In the genomic region with DNA sequence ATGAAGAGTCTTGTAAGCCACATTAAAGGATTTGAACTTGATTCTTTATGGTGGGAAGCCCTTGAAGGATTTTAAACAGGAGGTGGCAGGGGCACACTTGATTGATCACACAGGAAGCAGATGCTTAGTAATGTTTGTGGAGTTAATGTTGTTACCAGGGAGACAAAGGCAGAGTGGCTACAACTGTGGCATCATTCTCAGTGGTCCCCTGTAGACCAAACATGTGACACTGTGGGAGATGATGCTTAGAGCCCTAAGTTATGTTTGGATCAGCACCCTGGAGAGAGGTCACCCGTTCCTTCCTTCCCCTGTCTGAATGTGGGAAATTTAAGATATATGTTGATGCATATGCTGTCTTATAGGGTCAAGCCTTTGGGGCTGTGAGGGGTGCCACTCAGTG, we compare ENCODE assay signal across 14 cellular contexts. TPM values are rescaled to one million over a fixed set of nuclear protein-coding genes. Genes with fewer than 3 reads are reported as not detected.
DNase-seq lines count a peak whose midpoint lies in the region; ATAC-seq, FAIRE-seq and TF ChIP-seq lines count a peak whose summit lies in the region.
"Had no signal": no experiment of that assay in that cellular context is flagged by ENCODE, and none has a peak within 500 bp of the region (broad histone marks: within the 10 kb centered on the region; RNA-seq: fewer than 3 reads in every experiment).

No MANE protein-coding gene starts in this region.

- H3K9me3 ChIP-seq in GM12878 (replicated peaks; ENCODE audit: control insufficient read depth, insufficient read depth, low read length) = no peaks in the 10 kb centered on the region

- H3K9me3 Mint-ChIP-seq in activated T-cell treated with anti-CD3 and anti-CD28 coated beads, Interleukin-2, amount 50 U/mL, for 24 hours = no peaks in the 10 kb centered on the region
- H3K9me3 Mint-ChIP-seq: CD14-positive monocyte had no signal

- CTCF ChIA-PET in GM12878 (lab: Yijun Ruan, JAX) = interaction anchor here (1.0 kb wide), 1 partner anchor 9 kb away, joined by 3 read pairs; no protein-coding TSS in a partner anchor

- no peaks in the 10 kb centered on the region for H3K27me3 Mint-ChIP-seq in activated T-cell treated with anti-CD3 and anti-CD28 coated beads, Interleukin-2, amount 50 U/mL, for 24 hours

- H3K79me2 ChIP-seq in GM12878 (ENCODE audit: control insufficient read depth, insufficient read depth, low read length) = peaks cover 61% of the 10 kb centered on the region

- H2AFZ ChIP-seq in GM12878 (ENCODE audit: control insufficient read depth, low read depth, low read length) = no peak overlapping the region

- no peak for TF ChIP-seq RAD21 in GM12878 (IDR thresholded peaks at IDR 0.05; ENCODE audit: insufficient read depth, low read depth, low read length)

- H3K4me2 ChIP-seq in GM12878 (ENCODE audit: control insufficient read depth, insufficient read depth) = no peak overlapping the region

- ATAC-seq in GM12878 (peak; percentile 75), HG02763 (IDR thresholded peaks at IDR 0.05; ENCODE audit: unreplicated experiment) (no peak), HG02623 (IDR thresholded peaks at IDR 0.05; ENCODE audit: unreplicated experiment) (no peak)

- no TSS peak for BruUV-seq in GM12878 (replicated peaks; lab: Mats Ljungman, UMichigan)

- RAD21 ChIA-PET in GM12878 (lab: Charles Lee; ENCODE audit: unreplicated experiment) = no interaction called here

- 4% methylated on average over 1 of the region's 1 CpG for WGBS in GM12878 (ENCODE audit: insufficient coverage, insufficient replicate concordance, low lambda C conversion rate, missing lambda C conversion rate)

- H3K4me3 ChIP-seq in GM12878 = no peak overlapping the region

- H4K20me1 ChIP-seq in GM12878 (ENCODE audit: control insufficient read depth, insufficient read depth) = peaks cover 9% of the 10 kb centered on the region

- POLR2A ChIA-PET in GM12878 (lab: Charles Lee) = no interaction called here

- TF ChIP-seq POLR2A in GM12878 (IDR thresholded peaks at IDR 0.05; ENCODE audit: low read depth, low read length) = no peak

- peaks cover 90% of the 10 kb centered on the region for H3K4me1 Mint-ChIP-seq in activated T-cell treated with anti-CD3 and anti-CD28 coated beads, Interleukin-2, amount 50 U/mL, for 24 hours (ENCODE audit: low read depth)

- no peak overlapping the region for H3K9ac ChIP-seq in GM12878 (ENCODE audit: control insufficient read depth, insufficient read depth, low read length)

- no peaks in the 10 kb centered on the region for H3K27me3 ChIP-seq in GM12878 (replicated peaks in 1 of 2; ENCODE audit: control insufficient read depth in 2 of 2, insufficient read depth in 2 of 2, low read length in 1 of 2)

- SMC1A ChIA-PET in GM12878 (lab: Charles Lee; ENCODE audit: uncharacterized antibody, unreplicated experiment) = interaction anchor here (1.3 kb wide), 1 partner anchor 34 kb away, joined by 3 read pairs; no protein-coding TSS in a partner anchor

- TF ChIP-seq EP300 in GM12878 (IDR thresholded peaks at IDR 0.05; ENCODE audit: borderline replicate concordance in 1 of 2, control insufficient read depth in 1 of 2, low read depth in 2 of 2, low read length in 2 of 2) = no peak

- no peak overlapping the region for H3K4me3 Mint-ChIP-seq in activated T-cell treated with anti-CD3 and anti-CD28 coated beads, Interleukin-2, amount 50 U/mL, for 24 hours
- H3K4me3 Mint-ChIP-seq: CD14-positive monocyte had no signal

- DNase-seq in activated T-cell treated with anti-CD3 and anti-CD28 coated beads, Interleukin-2, amount 50 U/mL, for 24 hours = no peak
- DNase-seq in activated T-cell treated with anti-CD3 and anti-CD28 coated beads for 4 hours (no peak), MV-4-11 (lab: John Stamatoyannopoulos, UW) (peak; percentile 15), GM12878 (ENCODE audit: low read depth, low spot score) (no peak), retina (peak; percentile 17), AG08395 (ENCODE audit: low spot score) (no peak)
- DNase-seq: effector CD8-positive, alpha-beta T cell; NCI-H226; stimulated activated CD4-positive, alpha-beta T cell treated with anti-CD3 and anti-CD28 coated beads, Interleukin-4, amount 100 ng/mL, for 4 hours; trophoblast cell had no signal

- in situ Hi-C loops in GM12878 (cut with MboI) = no loop called here

- no peak overlapping the region for H3K27ac ChIP-seq in GM12878 (ENCODE audit: control insufficient read depth, insufficient read depth)

- H3K4me1 ChIP-seq in GM12878 (ENCODE audit: control insufficient read depth, insufficient read depth, low read length) = peaks cover 12% of the 10 kb centered on the region

- TF ChIP-seq CTCF in GM12878 (IDR thresholded peaks at IDR 0.05 in 2 of 3, conservative IDR thresholded peaks at IDR 0.05 in 1 of 3; ENCODE audit: control insufficient read depth in 2 of 3, extremely low read depth in 1 of 3, insufficient read depth in 1 of 3, low read depth in 3 of 3, low read length in 3 of 3) = no peak

- H3K36me3 ChIP-seq in GM12878 (ENCODE audit: control insufficient read depth in 2 of 2, insufficient read depth in 2 of 2, low read length in 1 of 2) = peaks cover 3 to 10% of the 10 kb centered on the region in 2 experiments

- H3K27ac Mint-ChIP-seq in activated T-cell treated with anti-CD3 and anti-CD28 coated beads, Interleukin-2, amount 50 U/mL, for 24 hours = peak overlapping the region; percentile 31

- intact Hi-C loops in GM12878 (cut with micrococcal nuclease; ENCODE audit: unreplicated experiment) = no loop called here

- peaks cover 46% of the 10 kb centered on the region for H3K36me3 Mint-ChIP-seq in activated T-cell treated with anti-CD3 and anti-CD28 coated beads, Interleukin-2, amount 50 U/mL, for 24 hours (ENCODE audit: low read depth)

- no peak for FAIRE-seq in GM12878 (lab: Jason Lieb, UNC)
- FAIRE-seq: GM18507 had no signal

TF ChIP-seq in GM12878, 131 proteins besides CTCF, POLR2A, EP300 and RAD21 (continues in another document):
- TF ChIP-seq MXI1 (IDR thresholded peaks at IDR 0.05; ENCODE audit: low read depth, low read length) (peak; percentile 53; the same call in 1 of the 2 replicates), RUNX3 (IDR thresholded peaks at IDR 0.05; ENCODE audit: low read length) (no peak), EGR1 (IDR thresholded peaks at IDR 0.05; ENCODE audit: borderline replicate concordance in 1 of 2, low read depth in 2 of 2, low read length in 2 of 2) (no peak)
- TF ChIP-seq, protein P1, sequence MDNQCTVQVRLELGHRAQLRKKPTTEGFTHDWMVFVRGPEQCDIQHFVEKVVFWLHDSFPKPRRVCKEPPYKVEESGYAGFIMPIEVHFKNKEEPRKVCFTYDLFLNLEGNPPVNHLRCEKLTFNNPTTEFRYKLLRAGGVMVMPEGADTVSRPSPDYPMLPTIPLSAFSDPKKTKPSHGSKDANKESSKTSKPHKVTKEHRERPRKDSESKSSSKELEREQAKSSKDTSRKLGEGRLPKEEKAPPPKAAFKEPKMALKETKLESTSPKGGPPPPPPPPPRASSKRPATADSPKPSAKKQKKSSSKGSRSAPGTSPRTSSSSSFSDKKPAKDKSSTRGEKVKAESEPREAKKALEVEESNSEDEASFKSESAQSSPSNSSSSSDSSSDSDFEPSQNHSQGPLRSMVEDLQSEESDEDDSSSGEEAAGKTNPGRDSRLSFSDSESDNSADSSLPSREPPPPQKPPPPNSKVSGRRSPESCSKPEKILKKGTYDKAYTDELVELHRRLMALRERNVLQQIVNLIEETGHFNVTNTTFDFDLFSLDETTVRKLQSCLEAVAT (IDR thresholded peaks at IDR 0.05) = no peak
- TF ChIP-seq, protein P2, sequence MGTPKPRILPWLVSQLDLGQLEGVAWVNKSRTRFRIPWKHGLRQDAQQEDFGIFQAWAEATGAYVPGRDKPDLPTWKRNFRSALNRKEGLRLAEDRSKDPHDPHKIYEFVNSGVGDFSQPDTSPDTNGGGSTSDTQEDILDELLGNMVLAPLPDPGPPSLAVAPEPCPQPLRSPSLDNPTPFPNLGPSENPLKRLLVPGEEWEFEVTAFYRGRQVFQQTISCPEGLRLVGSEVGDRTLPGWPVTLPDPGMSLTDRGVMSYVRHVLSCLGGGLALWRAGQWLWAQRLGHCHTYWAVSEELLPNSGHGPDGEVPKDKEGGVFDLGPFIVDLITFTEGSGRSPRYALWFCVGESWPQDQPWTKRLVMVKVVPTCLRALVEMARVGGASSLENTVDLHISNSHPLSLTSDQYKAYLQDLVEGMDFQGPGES (IDR thresholded peaks at IDR 0.05) = no peak

RNA-seq across cellular contexts. Expression of a gene that starts 53.2 kb away (rescaled TPM):
- 19.3 and 19.8 TPM in 2 replicates for total RNA-seq in GM12878 (2013; cell fraction: nucleolus; rRNA removed)
- total RNA-seq in GM12878 (2014; rRNA removed) (78.6 and 96.7 TPM in 2 replicates), GM12878 (2014; rRNA removed; fragmentation: Illumina TruSeq; extraction: Trizol) (144 and 153 TPM in 2 replicates), GM12878 (2021) (80.2 and 84.1 TPM in 2 replicates)
- polyA plus RNA-seq in GM12878 (2011; ENCODE audit: low read depth) = 79.9 TPM
- polyA plus RNA-seq in GM12878 (2011; rRNA removed) (88.7 and 134 TPM in 2 replicates), GM12878 (2014; fragmentation: Illumina TruSeq; extraction: Trizol) (153 and 161 TPM in 2 replicates), GM12878 (2014; fragmentation: Nextera tagmentation; extraction: Ambion mirVana) (100 to 1,000 TPM in 1 of 2 experiments, 10 to 100 TPM in 1; 60.2 to 103 TPM), GM12878 (2014; rRNA removed) (76.0 and 84.6 TPM in 2 replicates), GM12878 (2016; fragmentation: Nextera tagmentation; extraction: Ambion mirVana) (10 to 100 TPM; 78.1 to 79.0 TPM)
- polyA plus RNA-seq in GM12878 (2011; cell fraction: cytosol; rRNA removed) = 40.4 and 43.0 TPM in 2 replicates
- polyA plus RNA-seq in GM12878 (2011; cell fraction: nucleus; rRNA removed) = 27.3 and 28.2 TPM in 2 replicates
- polyA plus RNA-seq in GM12878 (2012) = 89.2 and 98.1 TPM in 2 replicates
- 25.0 and 32.9 TPM in 2 replicates for polyA minus RNA-seq in GM12878 (2011; rRNA and poly(A)+ RNA removed)
- 15.5 and 17.9 TPM in 2 replicates for polyA minus RNA-seq in GM12878 (2011; cell fraction: cytosol; rRNA and poly(A)+ RNA removed)
- 8.2 and 12.4 TPM in 2 replicates for polyA minus RNA-seq in GM12878 (2011; cell fraction: nucleus; rRNA and poly(A)+ RNA removed)

Comparison
In these comparisons a context has a peak if more than half of its experiments do, and no peak if none do; other contexts are left out.
1. DNase-seq: peak in MV-4-11 (single experiment) and retina (single experiment); none in activated T-cell treated with anti-CD3 and anti-CD28 coated beads, Interleukin-2, amount 50 U/mL, for 24 hours (single experiment), activated T-cell treated with anti-CD3 and anti-CD28 coated beads for 4 hours (single experiment), GM12878 (single experiment) and AG08395 (single experiment).